In the genomic region with DNA sequence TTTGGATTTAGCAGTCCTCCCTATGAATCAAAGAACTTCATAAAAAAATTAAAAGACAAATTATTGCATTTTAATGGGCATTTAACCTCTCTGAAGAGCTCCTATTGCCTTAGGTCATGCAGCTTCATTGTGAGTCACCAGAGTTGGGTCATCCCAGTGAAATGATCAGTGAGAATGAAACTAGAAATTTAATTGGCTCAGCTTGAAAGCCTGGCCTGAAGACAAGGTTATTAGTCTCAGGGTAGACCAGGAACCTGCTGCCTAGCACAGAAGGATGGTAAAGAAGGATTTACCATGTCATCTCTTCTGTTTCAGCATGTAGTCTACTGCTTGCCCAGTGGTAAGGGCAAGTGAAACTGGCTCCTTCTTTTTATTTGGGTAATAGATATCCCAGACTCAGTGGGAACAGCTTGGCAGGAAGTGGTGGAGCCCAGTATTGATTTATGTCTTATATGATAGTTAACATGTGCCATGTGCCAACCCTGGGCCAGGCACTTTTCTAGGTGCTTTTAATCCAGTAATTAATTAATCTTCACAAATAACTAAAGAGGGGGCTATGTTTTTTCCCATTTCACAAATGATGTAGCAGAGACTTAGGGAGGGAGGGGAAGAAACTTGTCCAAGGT, we compare ENCODE assay signal across 9 cellular contexts. TPM values are rescaled to one million over a fixed set of nuclear protein-coding genes. Genes with fewer than 3 reads are reported as not detected.
A peak's percentile ranks its signal among the peaks of the same experiment; 100 is the strongest.
DNase-seq lines count a peak whose midpoint lies in the region; ATAC-seq and TF ChIP-seq lines count a peak whose summit lies in the region.
"Had no signal": no experiment of that assay in that cellular context is flagged by ENCODE, and none has a peak within 500 bp of the region (broad histone marks: within the 10 kb centered on the region; RNA-seq: fewer than 3 reads in every experiment).

No MANE protein-coding gene starts in this region.

- no peak overlapping the region for H2BK5ac ChIP-seq in H9 (ENCODE audit: insufficient read length, low read length)

- no peaks in the 10 kb centered on the region for H4K20me1 ChIP-seq in H9 (ENCODE audit: control insufficient read depth, insufficient read depth, insufficient read length)

- H3K27ac ChIP-seq in H9 (ENCODE audit: insufficient read length, low read depth, low read length), result no peak overlapping the region

- H4K5ac ChIP-seq in H9 (ENCODE audit: insufficient read length, low read depth, low read length), result no peak overlapping the region

- H3K4me2 ChIP-seq in H9 (ENCODE audit: insufficient read depth, insufficient read length, low read length), result no peak overlapping the region

- H3K56ac ChIP-seq in H9 (ENCODE audit: insufficient read length, low read depth, low read length), result no peak overlapping the region

- H3K4me1 ChIP-seq in H9 (ENCODE audit: insufficient read depth, low read length), result no peaks in the 10 kb centered on the region
- no peaks in the 10 kb centered on the region for H3K4me1 ChIP-seq in BE2C

- H3K23me2 ChIP-seq in H9 (ENCODE audit: insufficient read length, low read depth, low read length, poor library complexity, severe bottlenecking), result no peaks in the 10 kb centered on the region

- H3K9me3 ChIP-seq in H9 (ENCODE audit: control insufficient read depth, low read depth, low read length) (no peaks in the 10 kb centered on the region), BE2C (no peaks in the 10 kb centered on the region)

- no peak overlapping the region for H2AFZ ChIP-seq in H9 (ENCODE audit: low read length)

- H2BK12ac ChIP-seq in H9 (ENCODE audit: insufficient read length, low read depth, low read length), result no peak overlapping the region

- H2BK20ac ChIP-seq in H9 (ENCODE audit: low read depth, low read length, poor library complexity, severe bottlenecking), result no peak overlapping the region

- peak; percentile 55 for ATAC-seq in HG02588 (IDR thresholded peaks at IDR 0.05; ENCODE audit: unreplicated experiment)

- H4K8ac ChIP-seq in H9 (replicated peaks; ENCODE audit: insufficient read length, low read depth, low read length), result no peak overlapping the region

- H3K27ac Mint-ChIP-seq in H9, result no peak overlapping the region
- H3K27ac Mint-ChIP-seq: naive B cell had no signal

- no peaks in the 10 kb centered on the region for H3K9me3 Mint-ChIP-seq in H9
- H3K9me3 Mint-ChIP-seq: naive B cell had no signal

- H3K36me3 Mint-ChIP-seq in H9 (ENCODE audit: insufficient read depth in 1 of 3, low read depth in 3 of 3), result no peaks in the 10 kb centered on the region
- H3K36me3 Mint-ChIP-seq: naive B cell had no signal

- H3K14ac ChIP-seq in H9 (ENCODE audit: insufficient read depth, low read length), result no peak overlapping the region

- H2AK5ac ChIP-seq in H9 (ENCODE audit: insufficient read length, low read length), result no peak overlapping the region

- no peaks in the 10 kb centered on the region for H3K79me2 ChIP-seq in H9 (ENCODE audit: insufficient read depth, low read length)

- no peak overlapping the region for H3T11ph ChIP-seq in H9 (ENCODE audit: low read length)

- no peak overlapping the region for H3K18ac ChIP-seq in H9 (ENCODE audit: insufficient read length, low read depth, low read length)

- H3K9ac ChIP-seq in H9 (ENCODE audit: extremely low read depth, insufficient read length, low read length), result no peak overlapping the region

- H3K79me1 ChIP-seq in H9 (ENCODE audit: insufficient read depth, low read depth, low read length, poor library complexity, severe bottlenecking), result no peaks in the 10 kb centered on the region

- no peak overlapping the region for H2BK15ac ChIP-seq in H9 (ENCODE audit: low read depth, low read length)

- H3K27me3 ChIP-seq in H9 (ENCODE audit: insufficient read depth, low read length) (no peaks in the 10 kb centered on the region), BE2C (no peaks in the 10 kb centered on the region)

- H2BK120ac ChIP-seq in H9 (ENCODE audit: low read depth, low read length, poor library complexity, severe bottlenecking), result no peak overlapping the region

- no peak overlapping the region for H3K4me3 ChIP-seq in BE2C (ENCODE audit: low read depth, low read length)

- no peak overlapping the region for H3K4ac ChIP-seq in H9 (ENCODE audit: low read depth, low read length)

- peaks cover 0 to 2% of the 10 kb centered on the region in 2 experiments; a peak in 1 of 4 replicates for H3K4me1 Mint-ChIP-seq in H9
- H3K4me1 Mint-ChIP-seq: naive B cell had no signal

- no peaks in the 10 kb centered on the region; the same call in 1 of the 2 replicates for H3K27me3 Mint-ChIP-seq in H9 (ENCODE audit: low read depth)

- TF ChIP-seq CTCF in H9 (conservative IDR thresholded peaks at IDR 0.05), result no peak
- no peak for TF ChIP-seq CTCF in BE2C (IDR thresholded peaks at IDR 0.05; ENCODE audit: low read depth, low read length)

- H4K91ac ChIP-seq in H9 (ENCODE audit: insufficient read length, low read depth, low read length), result no peak overlapping the region

- no peak overlapping the region for H3K4me3 Mint-ChIP-seq in H9
- H3K4me3 Mint-ChIP-seq: naive B cell had no signal

- H3K23ac ChIP-seq in H9 (ENCODE audit: insufficient read length, low read depth, low read length), result no peak overlapping the region

- H3K36me3 ChIP-seq in BE2C, result no peaks in the 10 kb centered on the region

- peak; percentile 84 for DNase-seq in GM04504 (ENCODE audit: low read depth)
- DNase-seq in SIG-M5 treated with dmso at 0.1 percent for 504 hours (lab: John Stamatoyannopoulos, UW; ENCODE audit: unreplicated experiment), result peak; percentile 71
- DNase-seq in kidney tubule cell (ENCODE audit: low spot score), result peak; percentile 87
- no peak for DNase-seq in H9
- no peak for DNase-seq in activated CD8-positive, alpha-beta memory T cell treated with anti-CD3 and anti-CD28 coated beads, Interleukin-2, amount 50 U/mL, for 4 hours
- DNase-seq in BE2C, result no peak
- no peak for DNase-seq in COLO668 (lab: John Stamatoyannopoulos, UW; ENCODE audit: unreplicated experiment)
- DNase-seq: naive B cell had no signal

RNA-seq across cellular contexts. Expression of a gene that starts 23.6 kb away (rescaled TPM):
- total RNA-seq in H9 (2021), result 6.8 and 7.4 TPM in 2 replicates
- polyA plus RNA-seq in BE2C (2012; ENCODE audit: insufficient read depth, insufficient read length, low read depth), result 0.40 TPM

Comparison
In these comparisons a context has a peak if more than half of its experiments do, and no peak if none do; other contexts are left out.
1. DNase-seq: peak in GM04504 (single experiment), SIG-M5 treated with dmso at 0.1 percent for 504 hours (single experiment) and kidney tubule cell (single experiment); none in H9 (single experiment), activated CD8-positive, alpha-beta memory T cell treated with anti-CD3 and anti-CD28 coated beads, Interleukin-2, amount 50 U/mL, for 4 hours (single experiment), BE2C (single experiment) and COLO668 (single experiment).